8 cellular contexts compared by ENCODE assay signal in genomic region chr10:88835095-88835909, GRCh38. TPM values are rescaled to one million over a fixed set of nuclear protein-coding genes. Genes with fewer than 3 reads are reported as not detected.
DNase-seq lines count a peak whose midpoint lies in the region; ATAC-seq and TF ChIP-seq lines count a peak whose summit lies in the region.

No MANE protein-coding gene starts in this region.

- DNase-seq in AG08396 (ENCODE audit: low spot score) (peak; percentile 79), NCI-H345 (lab: John Stamatoyannopoulos, UW) (peak; percentile 77), kidney epithelial cell (ENCODE audit: low read depth) (peak; percentile 38)
- DNase-seq in activated CD4-positive, CD25-positive, alpha-beta regulatory T cell (lab: John Stamatoyannopoulos, UW): peak; percentile 66 to 87 (median 74)
- peak; percentile 79 for DNase-seq in central memory CD4-positive, alpha-beta T cell
- DNase-seq in stimulated activated CD4-positive, alpha-beta T cell treated with anti-CD3 and anti-CD28 coated beads, Interleukin-2, amount 100 ng/mL, for 4 hours (ENCODE audit: low read depth): peak; percentile 81

- no peak overlapping the region for H3K4me3 ChIP-seq in kidney epithelial cell (ENCODE audit: low read depth, low read length)

- H3K27me3 ChIP-seq in kidney epithelial cell (ENCODE audit: control insufficient read depth, insufficient read depth, low read length): no peaks in the 10 kb centered on the region

- peak; percentile 76 for ATAC-seq in GM18907 (IDR thresholded peaks at IDR 0.05; ENCODE audit: unreplicated experiment)
- ATAC-seq in HG03175 (IDR thresholded peaks at IDR 0.05; ENCODE audit: unreplicated experiment): peak; percentile 85

- H3K36me3 ChIP-seq in kidney epithelial cell (ENCODE audit: control insufficient read depth, insufficient read depth, low read length): no peaks in the 10 kb centered on the region

- peak; percentile 86 for TF ChIP-seq CTCF in kidney epithelial cell (IDR thresholded peaks at IDR 0.05; ENCODE audit: insufficient read depth, low read length, poor library complexity, severe bottlenecking)

RNA-seq across cellular contexts. Expression of gene ANKRD22, which starts 16.3 kb away (rescaled TPM):
- total RNA-seq in kidney epithelial cell: 0.17 and 0.21 TPM in 2 replicates

RNA-seq across cellular contexts. Expression of gene LIPM, which starts 32.8 kb away (rescaled TPM):
- total RNA-seq in kidney epithelial cell: not detected in 2 replicates

RNA-seq across cellular contexts. Expression of gene STAMBPL1, which starts 44.7 kb away (rescaled TPM):
- 5.2 and 9.4 TPM in 2 replicates for total RNA-seq in kidney epithelial cell
